Comparison of ENCODE assay signal across 8 cellular contexts in genomic region chr7:149460493-149461330, GRCh38. TPM values are rescaled to one million over a fixed set of nuclear protein-coding genes. Genes with fewer than 3 reads are reported as not detected.
A peak's percentile ranks its signal among the peaks of the same experiment; 100 is the strongest.
DNase-seq lines count a peak whose midpoint lies in the region; ATAC-seq and TF ChIP-seq lines count a peak whose summit lies in the region.

TSS of gene ZNF777 (minus strand) at chr7:149461062. CDS start at chr7:149456022, 5,040 bp downstream.

- H3K4me1 Mint-ChIP-seq in activated T-cell treated with anti-CD3 and anti-CD28 coated beads, Interleukin-2, amount 50 U/mL, for 72 hours (ENCODE audit: low read depth) = peaks cover 20% of the 10 kb centered on the region
- H3K4me1 Mint-ChIP-seq in natural killer cell treated with Interleukin-12 subunit alpha and Interleukin-12 subunit beta and Interleukin-15 and Interleukin-18, amount 100 ng/mL, for 72 hours (ENCODE audit: low read depth in 2 of 2) = peaks cover 12 to 15% of the 10 kb centered on the region in 2 donors

- H3K27ac ChIP-seq in HUES64 (ENCODE audit: low read depth, low read length) (peak within 1 kb of the TSS; percentile 20), Panc1 (ENCODE audit: low read length) (peak within 1 kb of the TSS; percentile 86)

- H3K36me3 Mint-ChIP-seq in activated T-cell treated with anti-CD3 and anti-CD28 coated beads, Interleukin-2, amount 50 U/mL, for 72 hours (ENCODE audit: insufficient read depth in 2 of 2) = peaks cover 0 to 3% of the 10 kb centered on the region in 2 donors
- no peaks in the 10 kb centered on the region for H3K36me3 Mint-ChIP-seq in natural killer cell treated with Interleukin-12 subunit alpha and Interleukin-12 subunit beta and Interleukin-15 and Interleukin-18, amount 100 ng/mL, for 72 hours

- H3K9me3 ChIP-seq in HUES64 (ENCODE audit: insufficient read depth, low read depth, low read length) (peaks cover 5% of the 10 kb centered on the region; the same call in 1 of the 2 replicates), Panc1 (ENCODE audit: control insufficient read depth, insufficient read depth, low read depth, low read length) (no peaks in the 10 kb centered on the region)

- H3K4me3 ChIP-seq in HUES64 (ENCODE audit: low read length) (peak within 1 kb of the TSS; percentile 72), Panc1 (ENCODE audit: low read depth in 2 of 2, low read length in 2 of 2) (peak within 1 kb of the TSS; percentile 72 to 88), fibroblast of mammary gland (ENCODE audit: control insufficient read depth, low read depth, low read length) (peak within 1 kb of the TSS; percentile 62)

- peak within 1 kb of the TSS; percentile 75 to 88 for H3K4me3 Mint-ChIP-seq in activated T-cell treated with anti-CD3 and anti-CD28 coated beads, Interleukin-2, amount 50 U/mL, for 72 hours
- peak within 1 kb of the TSS; percentile 80 for H3K4me3 Mint-ChIP-seq in natural killer cell treated with Interleukin-12 subunit alpha and Interleukin-12 subunit beta and Interleukin-15 and Interleukin-18, amount 100 ng/mL, for 72 hours

- in situ Hi-C loops in Panc1 (cut with HindIII; ENCODE audit: low pct_unique_long_range_greater_than_20kb, low sequenced_read_pairs) = no loop called here

- H3K27me3 ChIP-seq in HUES64 (ENCODE audit: insufficient read depth, low read length) (peaks cover 48% of the 10 kb centered on the region), Panc1 (ENCODE audit: control insufficient read depth, insufficient read depth, low read length) (no peaks in the 10 kb centered on the region)

- no TSS peak for BruUV-seq in Panc1 (replicated peaks; lab: Mats Ljungman, UMichigan)

- TF ChIP-seq CTCF in Panc1 (IDR thresholded peaks at IDR 0.05) (peak; percentile 70), fibroblast of mammary gland (conservative IDR thresholded peaks at IDR 0.05; ENCODE audit: control insufficient read depth, insufficient read depth, low read depth, low read length) (peak; percentile 41)

- ATAC-seq in GM21515 (IDR thresholded peaks at IDR 0.05; ENCODE audit: unreplicated experiment) (peak; percentile 96), Panc1 (peak; percentile 97)
- ATAC-seq in activated T-cell treated with anti-CD3 and anti-CD28 coated beads, Interleukin-2, amount 50 U/mL, for 72 hours (replicated peaks in 1 of 2) = peak; percentile 97 to 98
- peak; percentile 96 to 97 for ATAC-seq in natural killer cell treated with Interleukin-12 subunit alpha and Interleukin-12 subunit beta and Interleukin-15 and Interleukin-18, amount 100 ng/mL, for 72 hours

- WGBS in HUES64 = 1% methylated on average over 64 of the region's 64 CpGs

- intact Hi-C loops in Panc1 (cut with micrococcal nuclease; ENCODE audit: unreplicated experiment) = no loop called here

- CTCF ChIA-PET in Panc1 (lab: Charles Lee) = interaction anchor here (0.6 kb wide), 3 partner anchors 20 to 106 kb away, joined by 3 to 6 read pairs (median 3); no protein-coding TSS in a partner anchor

- POLR2A ChIA-PET in Panc1 (lab: Charles Lee) = interaction anchor here (0.7 kb wide), 1 partner anchor 30 kb away, joined by 5 read pairs; no protein-coding TSS in a partner anchor

- H3K36me3 ChIP-seq in HUES64 (ENCODE audit: insufficient read depth, low read length) = peaks cover 5% of the 10 kb centered on the region; the same call in 1 of the 2 replicates
- H3K36me3 ChIP-seq in Panc1 (ENCODE audit: control insufficient read depth, insufficient read depth, low read length) = no peaks in the 10 kb centered on the region

- no peaks in the 10 kb centered on the region for H3K9me3 Mint-ChIP-seq in activated T-cell treated with anti-CD3 and anti-CD28 coated beads, Interleukin-2, amount 50 U/mL, for 72 hours
- H3K9me3 Mint-ChIP-seq in natural killer cell treated with Interleukin-12 subunit alpha and Interleukin-12 subunit beta and Interleukin-15 and Interleukin-18, amount 100 ng/mL, for 72 hours = no peaks in the 10 kb centered on the region

- peak within 1 kb of the TSS; percentile 77 for H3K9ac ChIP-seq in HUES64 (ENCODE audit: low read depth, low read length)

- H3K4me1 ChIP-seq in HUES64 (ENCODE audit: insufficient read depth, low read length) (no peaks in the 10 kb centered on the region), Panc1 (ENCODE audit: control insufficient read depth, insufficient read depth, low read length) (peaks cover 12% of the 10 kb centered on the region; the same call in 1 of the 2 replicates)

- DNase-seq in DMS53 (lab: John Stamatoyannopoulos, UW) (peak; percentile 92), Panc1 (ENCODE audit: low read depth, low spot score) (peak; percentile 30), fibroblast of mammary gland (ENCODE audit: low read depth) (peak; percentile 86)
- peak; percentile 86 to 89 for DNase-seq in activated T-cell treated with anti-CD3 and anti-CD28 coated beads, Interleukin-2, amount 50 U/mL, for 72 hours
- peak; percentile 84 for DNase-seq in natural killer cell treated with Interleukin-12 subunit alpha and Interleukin-12 subunit beta and Interleukin-15 and Interleukin-18, amount 100 ng/mL, for 72 hours (ENCODE audit: low spot score)
- peak; percentile 81 for DNase-seq in stimulated activated naive CD4-positive, alpha-beta T cell treated with Interleukin-2 at 50 U/mL for 16 hours (lab: John Stamatoyannopoulos, UW)

- H3K27ac Mint-ChIP-seq in activated T-cell treated with anti-CD3 and anti-CD28 coated beads, Interleukin-2, amount 50 U/mL, for 72 hours = peak within 1 kb of the TSS; percentile 18
- H3K27ac Mint-ChIP-seq in natural killer cell treated with Interleukin-12 subunit alpha and Interleukin-12 subunit beta and Interleukin-15 and Interleukin-18, amount 100 ng/mL, for 72 hours = peak within 1 kb of the TSS; percentile 40 to 53

- no peaks in the 10 kb centered on the region for H3K27me3 Mint-ChIP-seq in activated T-cell treated with anti-CD3 and anti-CD28 coated beads, Interleukin-2, amount 50 U/mL, for 72 hours (ENCODE audit: low read depth)
- peaks cover 12 to 14% of the 10 kb centered on the region in 2 donors for H3K27me3 Mint-ChIP-seq in natural killer cell treated with Interleukin-12 subunit alpha and Interleukin-12 subunit beta and Interleukin-15 and Interleukin-18, amount 100 ng/mL, for 72 hours

RNA-seq across cellular contexts. Expression of gene ZNF777, which starts in this region (rescaled TPM):
- polyA plus RNA-seq in HUES64 (2013, experiment 1 of 2) = 9.1 TPM
- polyA plus RNA-seq in HUES64 (2013, experiment 2 of 2) = 10.3 TPM
- total RNA-seq in Panc1 (2021; ENCODE audit: unreplicated experiment) = 17.4 TPM
- 18.8 TPM for polyA plus RNA-seq in Panc1 (2012; ENCODE audit: insufficient read length)
- 10 to 100 TPM; 19.0 to 19.5 TPM for total RNA-seq in activated T-cell treated with anti-CD3 and anti-CD28 coated beads, Interleukin-2, amount 50 U/mL, for 72 hours
- 10 to 100 TPM; 12.8 to 15.6 TPM for total RNA-seq in natural killer cell treated with Interleukin-12 subunit alpha and Interleukin-12 subunit beta and Interleukin-15 and Interleukin-18, amount 100 ng/mL, for 72 hours

Comparison
In these comparisons a context has a peak if more than half of its experiments do, and no peak if none do; other contexts are left out.
1. Peak in every context shown above with its lines: DNase-seq, ATAC-seq, H3K4me3 ChIP-seq and H3K27ac ChIP-seq.
2. DNase-seq: peak in every context shown above with its lines; median percentile 92 in DMS53; 88 in activated T-cell treated with anti-CD3 and anti-CD28 coated beads, Interleukin-2, amount 50 U/mL, for 72 hours; 86 in fibroblast of mammary gland; 84 in natural killer cell treated with Interleukin-12 subunit alpha and Interleukin-12 subunit beta and Interleukin-15 and Interleukin-18, amount 100 ng/mL, for 72 hours; 81 in stimulated activated naive CD4-positive, alpha-beta T cell treated with Interleukin-2 at 50 U/mL for 16 hours; 30 in Panc1.